ENCODE assay signal across 1 cellular context in genomic region chr3:138674131-138674530, GRCh38.
TF ChIP-seq lines count a peak whose summit lies in the region.

No MANE protein-coding gene starts in this region.

TF ChIP-seq in H1, 55 proteins besides CTCF, POLR2A, EP300 and RAD21:
- TF ChIP-seq CHD1 (IDR thresholded peaks at IDR 0.05; ENCODE audit: low read depth, low read length) (no peak), TCF12 (IDR thresholded peaks at IDR 0.05; ENCODE audit: low read depth, low read length) (no peak)
